Comparison of ENCODE assay signal across 8 cellular contexts in the genomic region with DNA sequence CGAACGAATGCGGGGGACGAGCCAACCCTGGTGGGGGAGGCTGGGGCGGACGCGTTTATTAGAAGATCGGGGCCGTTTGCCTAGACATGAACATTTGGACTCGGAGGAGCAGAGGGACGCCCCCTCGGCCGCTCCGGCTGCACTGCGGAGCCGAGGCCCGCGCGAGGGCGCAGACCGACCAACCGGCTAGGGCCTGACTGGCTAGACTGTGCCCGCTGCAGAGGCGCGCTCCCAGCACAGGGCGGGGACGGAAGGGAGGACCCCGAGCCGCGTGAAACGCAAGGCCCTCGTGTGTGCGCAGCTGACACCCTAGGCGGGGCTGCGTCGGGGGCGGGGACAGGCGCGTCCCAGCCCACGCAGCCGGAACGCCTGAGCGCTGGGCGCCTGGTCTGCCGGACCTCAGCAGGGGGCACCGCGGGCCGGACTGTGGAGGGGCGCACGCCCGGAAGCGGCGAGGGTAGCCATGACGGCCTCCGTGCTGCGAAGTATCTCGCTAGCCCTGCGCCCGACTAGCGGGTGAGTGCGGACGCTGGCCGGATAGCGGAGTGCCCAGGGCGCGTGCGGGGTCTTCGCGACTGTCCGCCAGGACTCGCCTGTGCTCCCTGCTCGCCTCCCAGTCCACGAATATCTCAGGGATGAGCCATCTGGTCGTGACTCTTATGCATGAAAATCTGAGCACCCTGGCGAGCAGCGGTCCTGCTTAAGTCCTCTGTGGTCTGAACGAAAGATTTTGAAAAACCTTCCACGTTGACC. TPM values are rescaled to one million over a fixed set of nuclear protein-coding genes. Genes with fewer than 3 reads are reported as not detected.
DNase-seq lines count a peak whose midpoint lies in the region; TF ChIP-seq lines count a peak whose summit lies in the region.

A gene (plus strand): TSS at position 454 of the 753 bp plus-strand sequence. CDS start 10 bp downstream, at position 464.

- peaks cover 18% of the 10 kb centered on the region for H3F3A ChIP-seq in MM.1S (ENCODE audit: insufficient read depth, low read length)

- peaks cover 54% of the 10 kb centered on the region for H3K79me2 ChIP-seq in MM.1S (ENCODE audit: low read length)

- H3K27me3 ChIP-seq in HAP-1 (ENCODE audit: low read depth) (no peaks in the 10 kb centered on the region), MM.1S (replicated peaks; ENCODE audit: insufficient read depth, low read length) (no peaks in the 10 kb centered on the region), SJSA1 (replicated peaks) (no peaks in the 10 kb centered on the region), neutrophil (no peaks in the 10 kb centered on the region)

- H4K20me1 ChIP-seq in MM.1S (ENCODE audit: insufficient read depth, low read length): peaks cover 7% of the 10 kb centered on the region; the same call in 1 of the 2 replicates

- DNase-seq in GDM1 (lab: John Stamatoyannopoulos, UW): peak; percentile 94
- DNase-seq in HAP-1 (ENCODE audit: low spot score in 2 of 2): peak; percentile 88 to 96
- DNase-seq in MM.1S: peak; percentile 96
- DNase-seq in SJSA1 (ENCODE audit: low read depth in 1 of 2, low spot score in 2 of 2): peak; percentile 95
- DNase-seq in activated naive CD4-positive, alpha-beta T cell (lab: John Stamatoyannopoulos, UW): peak; percentile 70 to 82 (median 73)
- DNase-seq in foreskin melanocyte: peak; percentile 92
- peak; percentile 76 to 97 (median 92) for DNase-seq in substantia nigra (lab: John Stamatoyannopoulos, UW)

- H3K27ac ChIP-seq in MM.1S (ENCODE audit: low read length): peak within 1 kb of the TSS; percentile 97
- peak within 1 kb of the TSS; percentile 63 for H3K27ac ChIP-seq in SJSA1
- peak within 1 kb of the TSS; percentile 98 for H3K27ac ChIP-seq in neutrophil
- peak within 1 kb of the TSS; percentile 97 for H3K27ac ChIP-seq in substantia nigra (ENCODE audit: low read depth, low read length, poor library complexity, severe bottlenecking)

- H3K4me1 ChIP-seq in HAP-1 (peaks cover 13% of the 10 kb centered on the region), MM.1S (ENCODE audit: low read length) (peaks cover 26% of the 10 kb centered on the region), SJSA1 (replicated peaks) (peaks cover 24% of the 10 kb centered on the region), neutrophil (ENCODE audit: control insufficient read depth in 1 of 2, insufficient read depth in 1 of 2, low read depth in 1 of 2, low read length in 1 of 2) (peaks cover 47% of the 10 kb centered on the region in 2 experiments)

- in situ Hi-C loops in HAP-1 (cut with MboI; ENCODE audit: low sequenced_read_pairs): loop anchor here (25.0 kb wide), 2 partner anchors 430 to 470 kb away; a partner anchor contains a TSS

- H3K9ac ChIP-seq in MM.1S (ENCODE audit: low read length): peak within 1 kb of the TSS; percentile 99

- peak within 1 kb of the TSS; percentile 86 for H3K4me2 ChIP-seq in MM.1S (ENCODE audit: low read depth, low read length)

- H3K4me3 ChIP-seq in HAP-1 (peak within 1 kb of the TSS; percentile 89), MM.1S (ENCODE audit: low read length) (peak within 1 kb of the TSS; percentile 99), SJSA1 (peak within 1 kb of the TSS; percentile 60), neutrophil (ENCODE audit: low read depth in 1 of 2, low read length in 1 of 2) (peak within 1 kb of the TSS; percentile 92 to 96)

- H3K9me3 ChIP-seq in HAP-1 (no peaks in the 10 kb centered on the region), MM.1S (replicated peaks; ENCODE audit: insufficient read depth, low read length) (no peaks in the 10 kb centered on the region), SJSA1 (replicated peaks) (0 out of 2 replicates have a peak, but pooled peaks cover 3% of the 10 kb centered on the region), neutrophil (no peaks in the 10 kb centered on the region)

- TF ChIP-seq CTCF in MM.1S (IDR thresholded peaks at IDR 0.05; ENCODE audit: low read length) (no peak), neutrophil (IDR thresholded peaks at IDR 0.05) (no peak)

- H3K36me3 ChIP-seq in HAP-1 (replicated peaks) (peaks cover 45% of the 10 kb centered on the region), MM.1S (replicated peaks; ENCODE audit: insufficient read depth, low read length) (0 out of 2 replicates have a peak, but pooled peaks cover 7% of the 10 kb centered on the region), SJSA1 (peaks cover 58% of the 10 kb centered on the region), neutrophil (peaks cover 12% of the 10 kb centered on the region)

- H3K9me2 ChIP-seq in MM.1S (replicated peaks; ENCODE audit: insufficient read depth, low read length): no peaks in the 10 kb centered on the region

- peak within 1 kb of the TSS; percentile 88 for H2AFZ ChIP-seq in MM.1S (ENCODE audit: low read length)

RNA-seq across cellular contexts. Expression of the gene that starts here (rescaled TPM):
- total RNA-seq in SJSA1 (2014; rRNA removed; shearing (Covaris generic)): 54.3 and 65.2 TPM in 2 replicates

Comparison
In these comparisons a context has a peak if more than half of its experiments do, and no peak if none do; other contexts are left out.
1. Peak in every context shown above with its lines: DNase-seq, H3K4me3 ChIP-seq and H3K27ac ChIP-seq.